Comparison of ENCODE assay signal across 15 cellular contexts in genomic region chr2:166651080-166651675, GRCh38.
DNase-seq lines count a peak whose midpoint lies in the region; TF ChIP-seq lines count a peak whose summit lies in the region.
"Had no signal": no experiment of that assay in that cellular context is flagged by ENCODE, and none has a peak within 500 bp of the region (broad histone marks: within the 10 kb centered on the region; RNA-seq: fewer than 3 reads in every experiment).

No MANE protein-coding gene starts in this region.

- no peak overlapping the region for H3K4me3 Mint-ChIP-seq in type B pancreatic cell
- H3K4me3 Mint-ChIP-seq: activated T-cell treated with anti-CD3 and anti-CD28 coated beads, Interleukin-2, amount 50 U/mL, for 72 hours had no signal

- H3K36me3 Mint-ChIP-seq in type B pancreatic cell: no peaks in the 10 kb centered on the region

- H3K27me3 Mint-ChIP-seq in type B pancreatic cell: no peaks in the 10 kb centered on the region

- DNase-seq in SHP77 treated with DMSO at 0.1 percent for 48 hours (lab: John Stamatoyannopoulos, UW): peak; percentile 21
- no peak for DNase-seq in SHP77 (lab: John Stamatoyannopoulos, UW)
- DNase-seq in SW480 (ENCODE audit: low spot score): peak; percentile 2
- DNase-seq in fibroblast of the aortic adventitia (ENCODE audit: low read depth): peak; percentile 68
- peak; percentile 72 for DNase-seq in smooth muscle cell of the brain vasculature (ENCODE audit: low read depth, low spot score)
- no peak for DNase-seq in NCI-H187 (lab: John Stamatoyannopoulos, UW)
- no peak for DNase-seq in type B pancreatic cell (ENCODE audit: extremely low spot score, unreplicated experiment)
- no peak for DNase-seq in T-helper 2 cell
- DNase-seq: activated CD4-positive, alpha-beta T cell treated with anti-CD3 and anti-CD28 coated beads for 48 hours; activated T-cell treated with anti-CD3 and anti-CD28 coated beads, Interleukin-2, amount 50 U/mL, for 72 hours; DMS79 treated with DMSO at 0.1 percent for 48 hours; erythroblast; NCI-H146; stimulated activated CD4-positive, alpha-beta T cell treated with anti-CD3 and anti-CD28 coated beads, Interleukin-2, amount 100 ng/mL, for 48 hours had no signal

- H3K4me1 Mint-ChIP-seq in type B pancreatic cell (ENCODE audit: unreplicated experiment): no peaks in the 10 kb centered on the region

- peaks cover 10% of the 10 kb centered on the region for H3K9me3 Mint-ChIP-seq in type B pancreatic cell
- H3K9me3 Mint-ChIP-seq: activated T-cell treated with anti-CD3 and anti-CD28 coated beads, Interleukin-2, amount 50 U/mL, for 72 hours had no signal

- H3K27ac Mint-ChIP-seq in type B pancreatic cell: no peak overlapping the region
- H3K27ac Mint-ChIP-seq: activated T-cell treated with anti-CD3 and anti-CD28 coated beads, Interleukin-2, amount 50 U/mL, for 72 hours had no signal

- no peak for TF ChIP-seq CTCF in fibroblast of the aortic adventitia (IDR thresholded peaks at IDR 0.05; ENCODE audit: insufficient read depth, low read length)
- TF ChIP-seq CTCF in type B pancreatic cell (conservative IDR thresholded peaks at IDR 0.05): no peak

- no peak overlapping the region for H3K4me3 ChIP-seq in fibroblast of the aortic adventitia (ENCODE audit: low read depth, low read length)
- H3K4me3 ChIP-seq: breast epithelium had no signal

Comparison
In these comparisons a context has a peak if more than half of its experiments do, and no peak if none do; other contexts are left out.
1. DNase-seq: peak in SHP77 treated with DMSO at 0.1 percent for 48 hours (single experiment), SW480 (single experiment), fibroblast of the aortic adventitia (single experiment) and smooth muscle cell of the brain vasculature (single experiment); none in SHP77 (0 of 2), NCI-H187 (0 of 2), type B pancreatic cell (single experiment) and T-helper 2 cell (0 of 5).